In genomic region chr18:12208296-12209153, GRCh38 we compare ENCODE assay signal across 14 cellular contexts. TPM values are rescaled to one million over a fixed set of nuclear protein-coding genes. Genes with fewer than 3 reads are reported as not detected.
A peak's percentile ranks its signal among the peaks of the same experiment; 100 is the strongest.
DNase-seq lines count a peak whose midpoint lies in the region; ATAC-seq and TF ChIP-seq lines count a peak whose summit lies in the region.
"Not testable (repeated sequence)": the region's sequence is repeated elsewhere in the genome, so short reads cannot be mapped to it uniquely, and the experiment has no call there.
"Had no signal": no experiment of that assay in that cellular context is flagged by ENCODE, and none has a peak within 500 bp of the region (broad histone marks: within the 10 kb centered on the region; RNA-seq: fewer than 3 reads in every experiment).

No MANE protein-coding gene starts in this region.

- DNase-seq in DMS114 treated with DMSO at 0.1 percent for 48 hours (lab: John Stamatoyannopoulos, UW; ENCODE audit: unreplicated experiment) (peak; percentile 2), GM23338 (ENCODE audit: low spot score) (peak; percentile 24), NCI-H1417 (lab: John Stamatoyannopoulos, UW) (peak in 2 of 3 experiments; percentile 13 to 25), NT2/D1 (ENCODE audit: low read depth, low spot score) (peak; percentile 3), SW480 (ENCODE audit: low spot score) (peak; percentile 25)
- not testable (repeated sequence) for DNase-seq in mammary epithelial cell, foreskin keratinocyte

- H3K27ac ChIP-seq in GM23338 (ENCODE audit: low read depth); mammary epithelial cell (ENCODE audit: insufficient read depth, low read depth, low read length); foreskin keratinocyte: not testable (repeated sequence)

- H3K79me2 ChIP-seq in GM23338 (replicated peaks; ENCODE audit: insufficient read depth); mammary epithelial cell (ENCODE audit: insufficient read depth, low read length): not testable (repeated sequence)

- H3K4me3 ChIP-seq in GM23338; NT2/D1 (ENCODE audit: insufficient read length, low read depth); mammary epithelial cell (replicated peaks in 1 of 3; ENCODE audit: insufficient read depth in 1 of 3, low read depth in 2 of 3, low read length in 3 of 3): not testable (repeated sequence)

- H3K9me2 ChIP-seq in GM23338 (ENCODE audit: insufficient read depth) = not testable (repeated sequence)

- not testable (repeated sequence) for H3K4me1 Mint-ChIP-seq in GM23338

- intact Hi-C loops in mammary epithelial cell (cut with micrococcal nuclease) = not testable (repeated sequence)

- CTCF ChIA-PET in mammary epithelial cell (lab: Charles Lee; ENCODE audit: low non-redundant PET) = not testable (repeated sequence)

- in situ Hi-C loops in mammary epithelial cell (cut with MboI; ENCODE audit: low sequenced_read_pairs in 2 of 2) = not testable (repeated sequence)

- H3K27me3 ChIP-seq in GM23338 (ENCODE audit: insufficient read depth); NT2/D1 (ENCODE audit: insufficient read depth, insufficient read length); mammary epithelial cell (ENCODE audit: insufficient read depth, low read length); foreskin keratinocyte: not testable (repeated sequence)

- WGBS in mammary epithelial cell (ENCODE audit: low coverage, missing lambda C conversion rate) = 71% methylated on average over 5 of the region's 18 CpGs

- not testable (repeated sequence) for H3K9me3 ChIP-seq in NT2/D1 (ENCODE audit: insufficient read depth, low read length); mammary epithelial cell (replicated peaks; ENCODE audit: insufficient read depth, low read length)

- peak overlapping the region; percentile 88; the same call in 1 of the 2 replicates for H2AFZ ChIP-seq in GM23338
- peak overlapping the region; percentile 39 for H2AFZ ChIP-seq in mammary epithelial cell (ENCODE audit: low read depth, low read length)

- H3K27ac Mint-ChIP-seq in GM23338 = peak overlapping the region; percentile 72; the same call in 1 of the 2 replicates

- TF ChIP-seq CTCF in GM23338 (conservative IDR thresholded peaks at IDR 0.05; ENCODE audit: low read depth in 2 of 2); mammary epithelial cell (conservative IDR thresholded peaks at IDR 0.05 in 1 of 2, IDR thresholded peaks at IDR 0.05 in 1 of 2; ENCODE audit: extremely low read depth in 1 of 2, insufficient read depth in 1 of 2, low read depth in 1 of 2, low read length in 2 of 2); foreskin keratinocyte (conservative IDR thresholded peaks at IDR 0.05): not testable (repeated sequence)

- dilution Hi-C loops in mammary epithelial cell (cut with HindIII; ENCODE audit: low sequenced_read_pairs) = not testable (repeated sequence)

- not testable (repeated sequence) for H4K20me1 ChIP-seq in GM23338 (replicated peaks; ENCODE audit: insufficient read depth); mammary epithelial cell (ENCODE audit: insufficient read depth, low read length)

- ATAC-seq in GM23338 = not testable (repeated sequence)
- peak; percentile 53 for ATAC-seq in foreskin keratinocyte

- not testable (repeated sequence) for BruUV-seq in mammary epithelial cell (replicated peaks; lab: Mats Ljungman, UMichigan)

- not testable (repeated sequence) for H3K36me3 ChIP-seq in GM23338 (ENCODE audit: insufficient read depth); NT2/D1 (ENCODE audit: insufficient read depth, insufficient read length, low read length); mammary epithelial cell (ENCODE audit: insufficient read depth, low read length)

- not testable (repeated sequence) for H3K4me1 ChIP-seq in GM23338 (ENCODE audit: insufficient read depth); NT2/D1 (ENCODE audit: insufficient read depth, insufficient read length); mammary epithelial cell (ENCODE audit: insufficient read depth, low read length); foreskin keratinocyte

- peak overlapping the region; percentile 48; the same call in 2 of the 3 replicates for H3K4me3 Mint-ChIP-seq in GM23338

- H3F3A ChIP-seq in GM23338 (replicated peaks; ENCODE audit: low read depth) = not testable (repeated sequence)

- not testable (repeated sequence) for H3K36me3 Mint-ChIP-seq in GM23338 (ENCODE audit: low read depth)

- not testable (repeated sequence) for H3K4me2 ChIP-seq in GM23338; mammary epithelial cell (ENCODE audit: insufficient read depth, low read depth, low read length)

- H3K27me3 Mint-ChIP-seq in GM23338 (ENCODE audit: insufficient read depth, low read depth, poor library complexity) = not testable (repeated sequence)

- H3K9ac ChIP-seq in NT2/D1 (ENCODE audit: insufficient read length, low read depth); mammary epithelial cell (ENCODE audit: insufficient read depth, low read length): not testable (repeated sequence)

- H3K9me3 Mint-ChIP-seq in GM23338 = peaks cover 15% of the 10 kb centered on the region; the same call in 2 of the 3 replicates

RNA-seq across cellular contexts. Expression of gene CIDEA, which starts 45.6 kb away (rescaled TPM):
- not detected in 2 replicates for total RNA-seq in GM23338 (2014; rRNA removed; shearing (Covaris generic))
- polyA plus RNA-seq in GM23338 (2016; fragmentation: Nextera tagmentation; extraction: Ambion mirVana) = 0.45 TPM in 1 of 2 replicates, not detected in the other
- 1 to 10 TPM in 1 of 2 donors, under 1 TPM in 1; 0.94 to 1.3 TPM for total RNA-seq in mammary epithelial cell
- 4.9 TPM for polyA plus RNA-seq in mammary epithelial cell
- polyA minus RNA-seq in mammary epithelial cell = 15.5 TPM
- 12.3 and 12.5 TPM in 2 replicates for total RNA-seq in foreskin keratinocyte
- polyA plus RNA-seq in foreskin keratinocyte = 18.5 and 21.2 TPM in 2 replicates
- total RNA-seq: A673; CD8-positive, alpha-beta T cell; H9; HT-29 had no signal
- polyA plus RNA-seq: BJ, CD14-positive monocyte, IgD-negative memory B cell had no signal
